In genomic region chr16:50154369-50154947, GRCh38 we compare ENCODE assay signal across 1 cellular context.
TF ChIP-seq lines count a peak whose summit lies in the region.

No MANE protein-coding gene starts in this region.

TF ChIP-seq in HepG2, 621 proteins besides CTCF, POLR2A, EP300 and RAD21 (continued from another document and continues in another):
- TF ChIP-seq, protein P1, sequence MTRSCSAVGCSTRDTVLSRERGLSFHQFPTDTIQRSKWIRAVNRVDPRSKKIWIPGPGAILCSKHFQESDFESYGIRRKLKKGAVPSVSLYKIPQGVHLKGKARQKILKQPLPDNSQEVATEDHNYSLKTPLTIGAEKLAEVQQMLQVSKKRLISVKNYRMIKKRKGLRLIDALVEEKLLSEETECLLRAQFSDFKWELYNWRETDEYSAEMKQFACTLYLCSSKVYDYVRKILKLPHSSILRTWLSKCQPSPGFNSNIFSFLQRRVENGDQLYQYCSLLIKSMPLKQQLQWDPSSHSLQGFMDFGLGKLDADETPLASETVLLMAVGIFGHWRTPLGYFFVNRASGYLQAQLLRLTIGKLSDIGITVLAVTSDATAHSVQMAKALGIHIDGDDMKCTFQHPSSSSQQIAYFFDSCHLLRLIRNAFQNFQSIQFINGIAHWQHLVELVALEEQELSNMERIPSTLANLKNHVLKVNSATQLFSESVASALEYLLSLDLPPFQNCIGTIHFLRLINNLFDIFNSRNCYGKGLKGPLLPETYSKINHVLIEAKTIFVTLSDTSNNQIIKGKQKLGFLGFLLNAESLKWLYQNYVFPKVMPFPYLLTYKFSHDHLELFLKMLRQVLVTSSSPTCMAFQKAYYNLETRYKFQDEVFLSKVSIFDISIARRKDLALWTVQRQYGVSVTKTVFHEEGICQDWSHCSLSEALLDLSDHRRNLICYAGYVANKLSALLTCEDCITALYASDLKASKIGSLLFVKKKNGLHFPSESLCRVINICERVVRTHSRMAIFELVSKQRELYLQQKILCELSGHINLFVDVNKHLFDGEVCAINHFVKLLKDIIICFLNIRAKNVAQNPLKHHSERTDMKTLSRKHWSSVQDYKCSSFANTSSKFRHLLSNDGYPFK (CRISPR knock-in tag; IDR thresholded peaks at IDR 0.05; ENCODE audit: borderline replicate concordance), result no peak
- TF ChIP-seq ZNF619 (CRISPR knock-in tag; IDR thresholded peaks at IDR 0.05), result no peak
- no peak for TF ChIP-seq SOX5 (CRISPR knock-in tag; IDR thresholded peaks at IDR 0.05; ENCODE audit: borderline replicate concordance)
- TF ChIP-seq, protein P2, sequence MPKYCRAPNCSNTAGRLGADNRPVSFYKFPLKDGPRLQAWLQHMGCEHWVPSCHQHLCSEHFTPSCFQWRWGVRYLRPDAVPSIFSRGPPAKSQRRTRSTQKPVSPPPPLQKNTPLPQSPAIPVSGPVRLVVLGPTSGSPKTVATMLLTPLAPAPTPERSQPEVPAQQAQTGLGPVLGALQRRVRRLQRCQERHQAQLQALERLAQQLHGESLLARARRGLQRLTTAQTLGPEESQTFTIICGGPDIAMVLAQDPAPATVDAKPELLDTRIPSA (CRISPR knock-in tag; IDR thresholded peaks at IDR 0.05; ENCODE audit: borderline replicate concordance), result no peak
- peak; percentile 37; the same call in 1 of the 2 replicates for TF ChIP-seq MAZ (IDR thresholded peaks at IDR 0.05; ENCODE audit: borderline replicate concordance, low read depth, low read length)
- 0 out of 2 replicates have a peak, but pooled peaks have one; percentile 48 for TF ChIP-seq MAZ (CRISPR knock-in tag; IDR thresholded peaks at IDR 0.05; ENCODE audit: low read depth)
- TF ChIP-seq MXD1 (CRISPR knock-in tag; IDR thresholded peaks at IDR 0.05), result no peak
- TF ChIP-seq, protein P3, sequence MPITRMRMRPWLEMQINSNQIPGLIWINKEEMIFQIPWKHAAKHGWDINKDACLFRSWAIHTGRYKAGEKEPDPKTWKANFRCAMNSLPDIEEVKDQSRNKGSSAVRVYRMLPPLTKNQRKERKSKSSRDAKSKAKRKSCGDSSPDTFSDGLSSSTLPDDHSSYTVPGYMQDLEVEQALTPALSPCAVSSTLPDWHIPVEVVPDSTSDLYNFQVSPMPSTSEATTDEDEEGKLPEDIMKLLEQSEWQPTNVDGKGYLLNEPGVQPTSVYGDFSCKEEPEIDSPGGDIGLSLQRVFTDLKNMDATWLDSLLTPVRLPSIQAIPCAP (CRISPR knock-in tag; IDR thresholded peaks at IDR 0.05; ENCODE audit: low read depth), result no peak
- TF ChIP-seq, protein P4, sequence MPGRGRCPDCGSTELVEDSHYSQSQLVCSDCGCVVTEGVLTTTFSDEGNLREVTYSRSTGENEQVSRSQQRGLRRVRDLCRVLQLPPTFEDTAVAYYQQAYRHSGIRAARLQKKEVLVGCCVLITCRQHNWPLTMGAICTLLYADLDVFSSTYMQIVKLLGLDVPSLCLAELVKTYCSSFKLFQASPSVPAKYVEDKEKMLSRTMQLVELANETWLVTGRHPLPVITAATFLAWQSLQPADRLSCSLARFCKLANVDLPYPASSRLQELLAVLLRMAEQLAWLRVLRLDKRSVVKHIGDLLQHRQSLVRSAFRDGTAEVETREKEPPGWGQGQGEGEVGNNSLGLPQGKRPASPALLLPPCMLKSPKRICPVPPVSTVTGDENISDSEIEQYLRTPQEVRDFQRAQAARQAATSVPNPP (CRISPR knock-in tag; IDR thresholded peaks at IDR 0.05), result no peak
- TF ChIP-seq TRIM22 (IDR thresholded peaks at IDR 0.05), result no peak
- TF ChIP-seq ZNF792 (CRISPR knock-in tag; IDR thresholded peaks at IDR 0.05), result no peak
- TF ChIP-seq ZKSCAN8 (CRISPR knock-in tag; IDR thresholded peaks at IDR 0.05; ENCODE audit: borderline replicate concordance), result no peak
- no peak for TF ChIP-seq CC2D1A (CRISPR knock-in tag; IDR thresholded peaks at IDR 0.05)
- TF ChIP-seq ARHGAP35 (CRISPR knock-in tag; IDR thresholded peaks at IDR 0.05; ENCODE audit: borderline replicate concordance), result 0 out of 2 replicates have a peak, but pooled peaks have one; percentile 10
- TF ChIP-seq RCOR2 (CRISPR knock-in tag; IDR thresholded peaks at IDR 0.05), result no peak
- TF ChIP-seq ELF1 (CRISPR knock-in tag; IDR thresholded peaks at IDR 0.05), result no peak
- no peak for TF ChIP-seq NFIC (IDR thresholded peaks at IDR 0.05; ENCODE audit: low read length)
- no peak for TF ChIP-seq HIC2 (CRISPR knock-in tag; IDR thresholded peaks at IDR 0.05; ENCODE audit: low read depth)
- TF ChIP-seq TARDBP (CRISPR knock-in tag; IDR thresholded peaks at IDR 0.05), result no peak
- TF ChIP-seq ZNF564 (CRISPR knock-in tag; IDR thresholded peaks at IDR 0.05), result 0 out of 2 replicates have a peak, but pooled peaks have one; percentile 13
- TF ChIP-seq MEIS1 (CRISPR knock-in tag; IDR thresholded peaks at IDR 0.05; ENCODE audit: borderline replicate concordance), result 0 out of 2 replicates have a peak, but pooled peaks have one; percentile 42
- TF ChIP-seq ESRRA (CRISPR knock-in tag; IDR thresholded peaks at IDR 0.05; ENCODE audit: low read depth), result 0 out of 2 replicates have a peak, but pooled peaks have one; percentile 6
- no peak for TF ChIP-seq KLF9 (CRISPR knock-in tag; IDR thresholded peaks at IDR 0.05; ENCODE audit: low read depth)
- TF ChIP-seq ZNF589 (CRISPR knock-in tag; conservative IDR thresholded peaks at IDR 0.05), result no peak
- TF ChIP-seq MXD4 (CRISPR knock-in tag; IDR thresholded peaks at IDR 0.05), result no peak
- TF ChIP-seq ZNF292 (CRISPR knock-in tag; IDR thresholded peaks at IDR 0.05; ENCODE audit: borderline replicate concordance, low read depth), result no peak
- TF ChIP-seq MYNN (CRISPR knock-in tag; IDR thresholded peaks at IDR 0.05; ENCODE audit: low read depth), result no peak
- TF ChIP-seq CBX5 (CRISPR knock-in tag; IDR thresholded peaks at IDR 0.05; ENCODE audit: borderline replicate concordance), result no peak
- no peak for TF ChIP-seq ZNF460 (CRISPR knock-in tag; IDR thresholded peaks at IDR 0.05; ENCODE audit: borderline replicate concordance)
- TF ChIP-seq TP53 (CRISPR knock-in tag; conservative IDR thresholded peaks at IDR 0.05), result no peak
- TF ChIP-seq HMGA1 (CRISPR knock-in tag; conservative IDR thresholded peaks at IDR 0.05), result no peak
- TF ChIP-seq NR2C2 (CRISPR knock-in tag; IDR thresholded peaks at IDR 0.05; ENCODE audit: borderline replicate concordance), result no peak
- TF ChIP-seq UBTF (CRISPR knock-in tag; IDR thresholded peaks at IDR 0.05), result 0 out of 2 replicates have a peak, but pooled peaks have one; percentile 9
- TF ChIP-seq MAF1 (CRISPR knock-in tag; IDR thresholded peaks at IDR 0.05; ENCODE audit: borderline replicate concordance), result no peak
- TF ChIP-seq NBN (conservative IDR thresholded peaks at IDR 0.05), result 0 out of 2 replicates have a peak, but pooled peaks have one; percentile 45
- TF ChIP-seq, protein P5, sequence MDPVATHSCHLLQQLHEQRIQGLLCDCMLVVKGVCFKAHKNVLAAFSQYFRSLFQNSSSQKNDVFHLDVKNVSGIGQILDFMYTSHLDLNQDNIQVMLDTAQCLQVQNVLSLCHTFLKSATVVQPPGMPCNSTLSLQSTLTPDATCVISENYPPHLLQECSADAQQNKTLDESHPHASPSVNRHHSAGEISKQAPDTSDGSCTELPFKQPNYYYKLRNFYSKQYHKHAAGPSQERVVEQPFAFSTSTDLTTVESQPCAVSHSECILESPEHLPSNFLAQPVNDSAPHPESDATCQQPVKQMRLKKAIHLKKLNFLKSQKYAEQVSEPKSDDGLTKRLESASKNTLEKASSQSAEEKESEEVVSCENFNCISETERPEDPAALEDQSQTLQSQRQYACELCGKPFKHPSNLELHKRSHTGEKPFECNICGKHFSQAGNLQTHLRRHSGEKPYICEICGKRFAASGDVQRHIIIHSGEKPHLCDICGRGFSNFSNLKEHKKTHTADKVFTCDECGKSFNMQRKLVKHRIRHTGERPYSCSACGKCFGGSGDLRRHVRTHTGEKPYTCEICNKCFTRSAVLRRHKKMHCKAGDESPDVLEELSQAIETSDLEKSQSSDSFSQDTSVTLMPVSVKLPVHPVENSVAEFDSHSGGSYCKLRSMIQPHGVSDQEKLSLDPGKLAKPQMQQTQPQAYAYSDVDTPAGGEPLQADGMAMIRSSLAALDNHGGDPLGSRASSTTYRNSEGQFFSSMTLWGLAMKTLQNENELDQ (CRISPR knock-in tag; IDR thresholded peaks at IDR 0.05; ENCODE audit: borderline replicate concordance), result no peak
- TF ChIP-seq PAXIP1 (CRISPR knock-in tag; conservative IDR thresholded peaks at IDR 0.05), result no peak
- TF ChIP-seq BCL3 (CRISPR knock-in tag; IDR thresholded peaks at IDR 0.05), result no peak
